In the genomic region with DNA sequence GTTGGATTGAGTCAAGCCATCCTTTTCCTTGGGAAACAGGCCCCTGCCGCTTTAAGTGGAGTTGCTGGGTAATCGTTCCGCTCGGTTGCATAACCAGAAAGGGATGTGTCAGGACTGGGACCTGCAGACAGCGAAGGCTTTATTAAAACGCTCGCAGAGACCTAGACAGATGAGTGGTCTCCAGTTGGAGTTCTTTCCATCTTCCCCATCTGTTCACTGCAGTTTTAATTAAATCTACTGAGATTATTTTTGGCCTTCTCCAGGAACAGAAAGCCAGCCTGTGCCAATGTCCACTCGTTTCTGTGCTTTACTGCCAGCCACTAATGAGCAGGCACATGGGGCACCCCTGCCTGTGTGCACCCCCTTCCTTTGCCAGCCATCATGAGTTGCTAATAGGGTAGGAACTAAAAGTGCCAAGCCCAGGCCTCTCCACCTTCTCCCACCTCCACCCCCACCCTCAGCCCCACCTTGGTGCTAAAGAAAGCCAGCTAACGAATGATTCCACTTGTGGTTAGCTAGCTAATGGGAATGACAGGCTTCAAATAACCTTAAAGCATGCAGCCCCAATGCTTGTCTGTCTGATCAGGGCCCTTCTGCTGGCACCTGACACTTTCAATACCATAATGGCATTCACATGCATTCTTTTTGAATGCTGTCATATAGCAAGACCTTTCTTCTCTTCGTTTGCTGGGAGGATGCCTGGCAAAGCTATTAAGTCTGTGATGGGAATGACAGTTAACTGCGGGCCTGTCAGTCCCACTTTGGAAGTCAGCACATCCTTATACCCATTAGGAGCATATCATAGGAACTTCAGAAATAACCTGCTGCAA, we compare ENCODE assay signal across 13 cellular contexts.
A peak's percentile ranks its signal among the peaks of the same experiment; 100 is the strongest.
DNase-seq lines count a peak whose midpoint lies in the region; ATAC-seq and TF ChIP-seq lines count a peak whose summit lies in the region.
"Had no signal": no experiment of that assay in that cellular context is flagged by ENCODE, and none has a peak within 500 bp of the region (broad histone marks: within the 10 kb centered on the region; RNA-seq: fewer than 3 reads in every experiment).

No MANE protein-coding gene starts in this region.

- ATAC-seq in SK-N-SH treated with all-trans-retinoic acid at 6 μM for 48 hours (peak; percentile 85), GM18520 (IDR thresholded peaks at IDR 0.05; ENCODE audit: unreplicated experiment) (no peak), GM21423 (IDR thresholded peaks at IDR 0.05; ENCODE audit: unreplicated experiment) (no peak), natural killer cell (no peak)
- ATAC-seq: gastroesophageal sphincter had no signal

- no peak overlapping the region for H3K27ac Mint-ChIP-seq in natural killer cell
- H3K27ac Mint-ChIP-seq in chondrocyte (ENCODE audit: unreplicated experiment), result no peak overlapping the region

- H3K27me3 Mint-ChIP-seq in natural killer cell (ENCODE audit: low read depth in 2 of 2) (no peaks in the 10 kb centered on the region), chondrocyte (ENCODE audit: low read depth) (no peaks in the 10 kb centered on the region)

- intact Hi-C loops in natural killer cell (cut with micrococcal nuclease), result no loop called here

- DNase-seq in Ammon's horn (ENCODE audit: low spot score) (peak; percentile 52), NCI-H146 treated with DMSO at 0.1 percent for 48 hours (lab: John Stamatoyannopoulos, UW; ENCODE audit: unreplicated experiment) (peak; percentile 41), kidney tubule cell (ENCODE audit: low spot score) (peak; percentile 87), natural killer cell (no peak), chondrocyte (ENCODE audit: low spot score) (no peak)
- DNase-seq: activated CD4-positive, CD25-positive, alpha-beta regulatory T cell; colonic mucosa; MG63; small intestine had no signal

- H3K4me1 Mint-ChIP-seq in natural killer cell (peaks cover 0 to 9% of the 10 kb centered on the region in 2 donors), chondrocyte (ENCODE audit: low read depth) (peaks cover 52% of the 10 kb centered on the region)

- no peaks in the 10 kb centered on the region for H3K36me3 Mint-ChIP-seq in natural killer cell
- H3K36me3 Mint-ChIP-seq in chondrocyte (ENCODE audit: low read depth), result no peaks in the 10 kb centered on the region

- H3K9me3 Mint-ChIP-seq in natural killer cell (no peaks in the 10 kb centered on the region), chondrocyte (ENCODE audit: low read depth) (no peaks in the 10 kb centered on the region)

- H3K4me3 Mint-ChIP-seq in natural killer cell (no peak overlapping the region), chondrocyte (ENCODE audit: unreplicated experiment) (no peak overlapping the region)

- TF ChIP-seq CTCF in natural killer cell (IDR thresholded peaks at IDR 0.05) (no peak), chondrocyte (IDR thresholded peaks at IDR 0.05) (no peak)

TF ChIP-seq in SK-N-SH treated with all-trans-retinoic acid at 6 μM for 48 hours, 23 proteins besides CTCF, POLR2A, EP300 and RAD21 (continues in another document):
- TF ChIP-seq CSDC2 (CRISPR knock-in tag; IDR thresholded peaks at IDR 0.05) (peak; percentile 53; the same call in 1 of the 2 replicates), GLIS3 (CRISPR knock-in tag; IDR thresholded peaks at IDR 0.05) (peak; percentile 84), ESRRG (CRISPR knock-in tag; IDR thresholded peaks at IDR 0.05) (peak; percentile 76; the same call in 1 of the 2 replicates), TCF4 (CRISPR knock-in tag; IDR thresholded peaks at IDR 0.05; ENCODE audit: borderline replicate concordance) (peak; percentile 65; the same call in 1 of the 2 replicates), ZFP3 (CRISPR knock-in tag; IDR thresholded peaks at IDR 0.05) (peak; percentile 69), ZNF70 (CRISPR knock-in tag; IDR thresholded peaks at IDR 0.05) (0 out of 2 replicates have a peak, but pooled peaks have one; percentile 36), ZNF565 (CRISPR knock-in tag; conservative IDR thresholded peaks at IDR 0.05; ENCODE audit: low read depth) (no peak), ARNTL (CRISPR knock-in tag; IDR thresholded peaks at IDR 0.05; ENCODE audit: borderline replicate concordance, low read depth) (no peak), PPARA (CRISPR knock-in tag; IDR thresholded peaks at IDR 0.05; ENCODE audit: borderline replicate concordance) (no peak), SNAI2 (CRISPR knock-in tag; IDR thresholded peaks at IDR 0.05) (peak; percentile 95), ZC3H10 (CRISPR knock-in tag; IDR thresholded peaks at IDR 0.05) (no peak), ISL1 (CRISPR knock-in tag; IDR thresholded peaks at IDR 0.05) (peak; percentile 98), ZFP30 (CRISPR knock-in tag; IDR thresholded peaks at IDR 0.05) (no peak), TOX (CRISPR knock-in tag; IDR thresholded peaks at IDR 0.05; ENCODE audit: borderline replicate concordance) (peak; percentile 56; the same call in 1 of the 2 replicates), OSR1 (CRISPR knock-in tag; IDR thresholded peaks at IDR 0.05) (no peak), BACH2 (CRISPR knock-in tag; IDR thresholded peaks at IDR 0.05; ENCODE audit: borderline replicate concordance) (no peak), RARB (CRISPR knock-in tag; IDR thresholded peaks at IDR 0.05) (no peak), ZNF8 (CRISPR knock-in tag; IDR thresholded peaks at IDR 0.05) (0 out of 2 replicates have a peak, but pooled peaks have one; percentile 45)
- TF ChIP-seq, protein P1, sequence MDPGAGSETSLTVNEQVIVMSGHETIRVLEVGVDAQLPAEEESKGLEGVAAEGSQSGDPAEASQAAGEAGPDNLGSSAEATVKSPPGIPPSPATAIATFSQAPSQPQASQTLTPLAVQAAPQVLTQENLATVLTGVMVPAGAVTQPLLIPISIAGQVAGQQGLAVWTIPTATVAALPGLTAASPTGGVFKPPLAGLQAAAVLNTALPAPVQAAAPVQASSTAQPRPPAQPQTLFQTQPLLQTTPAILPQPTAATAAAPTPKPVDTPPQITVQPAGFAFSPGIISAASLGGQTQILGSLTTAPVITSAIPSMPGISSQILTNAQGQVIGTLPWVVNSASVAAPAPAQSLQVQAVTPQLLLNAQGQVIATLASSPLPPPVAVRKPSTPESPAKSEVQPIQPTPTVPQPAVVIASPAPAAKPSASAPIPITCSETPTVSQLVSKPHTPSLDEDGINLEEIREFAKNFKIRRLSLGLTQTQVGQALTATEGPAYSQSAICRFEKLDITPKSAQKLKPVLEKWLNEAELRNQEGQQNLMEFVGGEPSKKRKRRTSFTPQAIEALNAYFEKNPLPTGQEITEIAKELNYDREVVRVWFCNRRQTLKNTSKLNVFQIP (CRISPR knock-in tag; IDR thresholded peaks at IDR 0.05; ENCODE audit: borderline replicate concordance, low read depth), result no peak
- TF ChIP-seq, protein P2, sequence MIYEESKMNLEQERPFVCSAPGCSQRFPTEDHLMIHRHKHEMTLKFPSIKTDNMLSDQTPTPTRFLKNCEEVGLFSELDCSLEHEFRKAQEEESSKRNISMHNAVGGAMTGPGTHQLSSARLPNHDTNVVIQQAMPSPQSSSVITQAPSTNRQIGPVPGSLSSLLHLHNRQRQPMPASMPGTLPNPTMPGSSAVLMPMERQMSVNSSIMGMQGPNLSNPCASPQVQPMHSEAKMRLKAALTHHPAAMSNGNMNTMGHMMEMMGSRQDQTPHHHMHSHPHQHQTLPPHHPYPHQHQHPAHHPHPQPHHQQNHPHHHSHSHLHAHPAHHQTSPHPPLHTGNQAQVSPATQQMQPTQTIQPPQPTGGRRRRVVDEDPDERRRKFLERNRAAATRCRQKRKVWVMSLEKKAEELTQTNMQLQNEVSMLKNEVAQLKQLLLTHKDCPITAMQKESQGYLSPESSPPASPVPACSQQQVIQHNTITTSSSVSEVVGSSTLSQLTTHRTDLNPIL (CRISPR knock-in tag; IDR thresholded peaks at IDR 0.05; ENCODE audit: low read depth), result peak; percentile 93
- TF ChIP-seq, protein P3, sequence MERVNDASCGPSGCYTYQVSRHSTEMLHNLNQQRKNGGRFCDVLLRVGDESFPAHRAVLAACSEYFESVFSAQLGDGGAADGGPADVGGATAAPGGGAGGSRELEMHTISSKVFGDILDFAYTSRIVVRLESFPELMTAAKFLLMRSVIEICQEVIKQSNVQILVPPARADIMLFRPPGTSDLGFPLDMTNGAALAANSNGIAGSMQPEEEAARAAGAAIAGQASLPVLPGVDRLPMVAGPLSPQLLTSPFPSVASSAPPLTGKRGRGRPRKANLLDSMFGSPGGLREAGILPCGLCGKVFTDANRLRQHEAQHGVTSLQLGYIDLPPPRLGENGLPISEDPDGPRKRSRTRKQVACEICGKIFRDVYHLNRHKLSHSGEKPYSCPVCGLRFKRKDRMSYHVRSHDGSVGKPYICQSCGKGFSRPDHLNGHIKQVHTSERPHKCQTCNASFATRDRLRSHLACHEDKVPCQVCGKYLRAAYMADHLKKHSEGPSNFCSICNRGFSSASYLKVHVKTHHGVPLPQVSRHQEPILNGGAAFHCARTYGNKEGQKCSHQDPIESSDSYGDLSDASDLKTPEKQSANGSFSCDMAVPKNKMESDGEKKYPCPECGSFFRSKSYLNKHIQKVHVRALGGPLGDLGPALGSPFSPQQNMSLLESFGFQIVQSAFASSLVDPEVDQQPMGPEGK (CRISPR knock-in tag; IDR thresholded peaks at IDR 0.05; ENCODE audit: borderline replicate concordance), result peak; percentile 13; the same call in 1 of the 2 replicates
- TF ChIP-seq, protein P4, sequence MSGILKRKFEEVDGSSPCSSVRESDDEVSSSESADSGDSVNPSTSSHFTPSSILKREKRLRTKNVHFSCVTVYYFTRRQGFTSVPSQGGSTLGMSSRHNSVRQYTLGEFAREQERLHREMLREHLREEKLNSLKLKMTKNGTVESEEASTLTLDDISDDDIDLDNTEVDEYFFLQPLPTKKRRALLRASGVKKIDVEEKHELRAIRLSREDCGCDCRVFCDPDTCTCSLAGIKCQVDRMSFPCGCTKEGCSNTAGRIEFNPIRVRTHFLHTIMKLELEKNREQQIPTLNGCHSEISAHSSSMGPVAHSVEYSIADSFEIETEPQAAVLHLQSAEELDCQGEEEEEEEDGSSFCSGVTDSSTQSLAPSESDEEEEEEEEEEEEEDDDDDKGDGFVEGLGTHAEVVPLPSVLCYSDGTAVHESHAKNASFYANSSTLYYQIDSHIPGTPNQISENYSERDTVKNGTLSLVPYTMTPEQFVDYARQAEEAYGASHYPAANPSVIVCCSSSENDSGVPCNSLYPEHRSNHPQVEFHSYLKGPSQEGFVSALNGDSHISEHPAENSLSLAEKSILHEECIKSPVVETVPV (CRISPR knock-in tag; IDR thresholded peaks at IDR 0.05), result 0 out of 2 replicates have a peak, but pooled peaks have one; percentile 14

Comparison
In these comparisons a context has a peak if more than half of its experiments do, and no peak if none do; other contexts are left out.
1. DNase-seq: peak in Ammon's horn (single experiment), NCI-H146 treated with DMSO at 0.1 percent for 48 hours (single experiment) and kidney tubule cell (single experiment); none in natural killer cell (single experiment) and chondrocyte (single experiment).